Comparison of ENCODE assay signal across 1 cellular context in genomic region chr1:19877821-19878636, GRCh38.
TF ChIP-seq lines count a peak whose summit lies in the region.

No MANE protein-coding gene starts in this region.

TF ChIP-seq in K562, 482 proteins besides CTCF, POLR2A, EP300 and RAD21 (continued from another document and continues in another):
- TF ChIP-seq NONO (IDR thresholded peaks at IDR 0.05; ENCODE audit: low read depth in 2 of 2, low read length in 1 of 2) (no peak), ZFP30 (CRISPR knock-in tag; IDR thresholded peaks at IDR 0.05; ENCODE audit: borderline replicate concordance) (no peak), NEUROD1 (IDR thresholded peaks at IDR 0.05; ENCODE audit: borderline replicate concordance, low read depth, low read length, partially characterized antibody) (no peak), L3MBTL2 (IDR thresholded peaks at IDR 0.05) (peak; percentile 99), SAFB2 (IDR thresholded peaks at IDR 0.05; ENCODE audit: borderline replicate concordance, low read depth, low read length, severe bottlenecking) (no peak), WHSC1 (IDR thresholded peaks at IDR 0.05; ENCODE audit: low read length) (no peak), YY1 (IDR thresholded peaks at IDR 0.05; ENCODE audit: borderline replicate concordance in 1 of 3, control insufficient read depth in 1 of 3, extremely low read depth in 1 of 3, insufficient read depth in 3 of 3, insufficient read length in 1 of 3, insufficient replicate concordance in 2 of 3, low read depth in 1 of 3, low read length in 2 of 3) (peak; percentile 71 to 95 (median 83)), POLR3A (IDR thresholded peaks at IDR 0.05; ENCODE audit: borderline replicate concordance, extremely low read depth, insufficient read depth, insufficient read length) (no peak), NCOA1 (IDR thresholded peaks at IDR 0.05; ENCODE audit: low read depth) (no peak), ARID3B (CRISPR knock-in tag; IDR thresholded peaks at IDR 0.05; ENCODE audit: borderline replicate concordance) (no peak), HNRNPK (IDR thresholded peaks at IDR 0.05; ENCODE audit: low read depth, low read length, poor library complexity, severe bottlenecking) (no peak), CHAMP1 (IDR thresholded peaks at IDR 0.05) (no peak), RBM15 (IDR thresholded peaks at IDR 0.05; ENCODE audit: insufficient read depth, low read length) (no peak), NBN (IDR thresholded peaks at IDR 0.05; ENCODE audit: low read depth) (no peak), ID3 (CRISPR knock-in tag; IDR thresholded peaks at IDR 0.05) (no peak), ID3 (tag; IDR thresholded peaks at IDR 0.05) (peak; percentile 67; the same call in 1 of the 2 replicates), ZBED1 (IDR thresholded peaks at IDR 0.05) (0 out of 2 replicates have a peak, but pooled peaks have one; percentile 71), CC2D1A (IDR thresholded peaks at IDR 0.05) (no peak), GABPA (tag; conservative IDR thresholded peaks at IDR 0.05; ENCODE audit: low read depth) (no peak), DMBX1 (CRISPR knock-in tag; IDR thresholded peaks at IDR 0.05; ENCODE audit: borderline replicate concordance) (peak; percentile 57), DLX4 (CRISPR knock-in tag; IDR thresholded peaks at IDR 0.05) (no peak), XRCC3 (IDR thresholded peaks at IDR 0.05) (no peak), ZNF408 (CRISPR knock-in tag; IDR thresholded peaks at IDR 0.05; ENCODE audit: low read depth) (no peak), C11orf30 (IDR thresholded peaks at IDR 0.05; ENCODE audit: low read depth) (no peak), ZNF41 (CRISPR knock-in tag; conservative IDR thresholded peaks at IDR 0.05) (0 out of 2 replicates have a peak, but pooled peaks have one; percentile 75), MTA2 (IDR thresholded peaks at IDR 0.05; ENCODE audit: low read depth) (no peak), TCFL5 (CRISPR knock-in tag; conservative IDR thresholded peaks at IDR 0.05) (no peak), ZNF347 (CRISPR knock-in tag; IDR thresholded peaks at IDR 0.05; ENCODE audit: low read depth) (no peak), SREBF2 (CRISPR knock-in tag; IDR thresholded peaks at IDR 0.05) (no peak), PYGO2 (tag; IDR thresholded peaks at IDR 0.05) (no peak), NR0B1 (IDR thresholded peaks at IDR 0.05; ENCODE audit: partially characterized antibody) (no peak), HOXB6 (CRISPR knock-in tag; IDR thresholded peaks at IDR 0.05; ENCODE audit: borderline replicate concordance) (no peak), E2F4 (CRISPR knock-in tag; IDR thresholded peaks at IDR 0.05; ENCODE audit: low read depth) (no peak), TFAM (CRISPR knock-in tag; conservative IDR thresholded peaks at IDR 0.05) (no peak), THAP7 (CRISPR knock-in tag; IDR thresholded peaks at IDR 0.05) (no peak), CUX1 (CRISPR knock-in tag; IDR thresholded peaks at IDR 0.05) (no peak), CBX8 (IDR thresholded peaks at IDR 0.05; ENCODE audit: borderline replicate concordance, extremely low read depth, low read depth, low read length, poor library complexity, severe bottlenecking) (no peak), ZMIZ1 (IDR thresholded peaks at IDR 0.05; ENCODE audit: low read depth in 2 of 2, low read length in 2 of 2) (peak in 1 of 2 experiments; percentile 56; a peak in 1 of 4 replicates), E4F1 (CRISPR knock-in tag; IDR thresholded peaks at IDR 0.05; ENCODE audit: borderline replicate concordance) (no peak), GTF2A2 (tag; IDR thresholded peaks at IDR 0.05) (no peak), PCBP1 (IDR thresholded peaks at IDR 0.05; ENCODE audit: low read depth, low read length, poor library complexity, severe bottlenecking) (no peak), PRPF4 (IDR thresholded peaks at IDR 0.05; ENCODE audit: insufficient read depth, low read depth, low read length, poor library complexity, severe bottlenecking) (no peak), ZNF717 (CRISPR knock-in tag; IDR thresholded peaks at IDR 0.05) (no peak)
